In the genomic region with DNA sequence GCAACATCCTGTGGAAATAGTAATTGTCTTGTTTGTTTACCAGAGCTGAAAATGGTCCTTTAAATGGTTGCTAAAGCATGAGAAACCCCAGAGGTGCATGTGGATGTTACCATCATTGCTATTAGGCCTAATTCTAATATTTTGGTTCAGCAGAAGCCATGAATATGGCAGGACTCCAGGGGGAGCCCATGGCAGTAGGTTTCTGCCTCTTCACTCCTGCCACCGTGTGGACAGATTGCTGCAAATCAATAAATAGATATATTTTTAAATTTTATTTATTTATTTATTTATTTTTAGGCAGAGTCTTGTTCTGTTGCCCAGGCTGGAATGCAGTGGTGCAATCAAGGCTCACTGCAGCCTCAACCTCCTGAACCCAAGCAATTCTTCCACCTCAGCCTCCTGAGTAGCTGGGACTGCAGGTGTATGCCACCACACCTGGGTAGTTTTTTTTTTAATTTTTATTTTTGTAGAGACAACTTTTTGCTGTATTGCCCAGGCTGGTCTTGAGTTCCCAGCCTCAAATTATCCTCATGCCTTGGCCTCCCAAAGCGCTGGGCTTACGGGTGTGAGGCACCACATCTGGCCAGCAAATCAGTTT, we compare ENCODE assay signal across 8 cellular contexts. TPM values are rescaled to one million over a fixed set of nuclear protein-coding genes. Genes with fewer than 3 reads are reported as not detected.
DNase-seq lines count a peak whose midpoint lies in the region; ATAC-seq, FAIRE-seq and TF ChIP-seq lines count a peak whose summit lies in the region.

No MANE protein-coding gene starts in this region.

- TF ChIP-seq RAD21 in K562 (CRISPR knock-in tag; conservative IDR thresholded peaks at IDR 0.05 in 1 of 2, IDR thresholded peaks at IDR 0.05 in 1 of 2) = peak; percentile 63 to 67

- H4K20me1 ChIP-seq in K562 (replicated peaks; ENCODE audit: control insufficient read depth, insufficient read depth, low read length) = no peaks in the 10 kb centered on the region

- no peak overlapping the region for H3K4me2 ChIP-seq in K562 (ENCODE audit: insufficient read depth, low read length)

- no peak overlapping the region for H3K9ac ChIP-seq in K562 (ENCODE audit: insufficient read depth in 1 of 2, low read depth in 2 of 2, low read length in 2 of 2)

- H3K27me3 ChIP-seq in K562 (ENCODE audit: control insufficient read depth in 2 of 2, insufficient read depth in 2 of 2, low read length in 2 of 2) = peaks cover 2 to 5% of the 10 kb centered on the region in 2 experiments; a peak in 3 of 5 replicates

- no peaks in the 10 kb centered on the region for H3K9me1 ChIP-seq in K562 (ENCODE audit: control insufficient read depth, insufficient read depth, low read length)

- no peak overlapping the region for H2AFZ ChIP-seq in K562 (ENCODE audit: low read depth, low read length)

- no peaks in the 10 kb centered on the region for H3K9me3 ChIP-seq in K562 (replicated peaks; ENCODE audit: control insufficient read depth, insufficient read depth, low read depth, low read length)

- H3K4me3 ChIP-seq in K562 = no peak overlapping the region

- no peaks in the 10 kb centered on the region for H3K79me2 ChIP-seq in K562 (ENCODE audit: control insufficient read depth, insufficient read depth, low read length)

- no peak for TF ChIP-seq POLR2A in K562 (conservative IDR thresholded peaks at IDR 0.05)

- no peak for TF ChIP-seq EP300 in K562 (IDR thresholded peaks at IDR 0.05; ENCODE audit: low read length)

- peak; percentile 72 for ATAC-seq in GM18498 (IDR thresholded peaks at IDR 0.05; ENCODE audit: unreplicated experiment)
- ATAC-seq in K562 = peak; percentile 81

- in situ Hi-C loops in K562 (cut with MboI) = no loop called here

- intact Hi-C loops in K562 (cut with micrococcal nuclease) = loop anchor here (2.0 to 10.0 kb wide), 2 partner anchors 309 to 473 kb away; no protein-coding TSS in a partner anchor

- DNase-seq in AML-193 (lab: John Stamatoyannopoulos, UW) = peak; percentile 61 to 72
- DNase-seq in LHCN-M2 (ENCODE audit: low read depth) = peak; percentile 59
- DNase-seq in SHP77 (lab: John Stamatoyannopoulos, UW) = peak; percentile 21 to 28
- peak; percentile 41 to 72 (median 51) for DNase-seq in K562 (ENCODE audit: extremely low read depth in 1 of 4, low spot score in 3 of 4)
- DNase-seq in stimulated activated CD4-positive, alpha-beta T cell treated with anti-CD3 and anti-CD28 coated beads, TNF-alpha, amount 100 ng/mL, for 48 hours (ENCODE audit: low read depth in 3 of 3) = peak; percentile 3 to 11 (median 10)
- no peak for DNase-seq in cortex of kidney (lab: John Stamatoyannopoulos, UW)

- H3K4me1 ChIP-seq in K562 (replicated peaks in 1 of 2; ENCODE audit: control insufficient read depth in 2 of 2, insufficient read depth in 2 of 2, low read length in 2 of 2) = no peaks in the 10 kb centered on the region

- peak; percentile 63 to 99 (median 99) for TF ChIP-seq CTCF in K562 (IDR thresholded peaks at IDR 0.05 in 2 of 3, conservative IDR thresholded peaks at IDR 0.05 in 1 of 3; ENCODE audit: insufficient read depth in 2 of 3, low read depth in 1 of 3, low read length in 3 of 3)

- H3K36me3 ChIP-seq in K562 (ENCODE audit: control insufficient read depth, insufficient read depth, low read length) = no peaks in the 10 kb centered on the region

- 0% methylated on average over 3 of the region's 3 CpGs for WGBS in K562 (ENCODE audit: insufficient coverage, low coverage, missing lambda C conversion rate)

- CTCF ChIA-PET in K562 (lab: Yijun Ruan, JAX; ENCODE audit: low intra/inter-chr PET ratio) = interaction anchor here (0.6 to 2.0 kb wide), 8 partner anchors 81 to 975 kb away, joined by 3 to 26 read pairs (median 3); no protein-coding TSS in a partner anchor

- no TSS peak for BruUV-seq in K562 (replicated peaks; lab: Mats Ljungman, UMichigan)

- no peak overlapping the region for H3K27ac ChIP-seq in K562 (ENCODE audit: extremely low read depth, low read depth, low read length)

- FAIRE-seq in K562 (lab: Jason Lieb, UNC) (peak; percentile 71), islet of Langerhans (lab: Jason Lieb, UNC) (peak; percentile 72)

- POLR2A ChIA-PET in K562 (lab: Yijun Ruan, JAX) = no interaction called here

TF ChIP-seq in K562, 482 proteins besides CTCF, POLR2A, EP300 and RAD21:
- TF ChIP-seq SMC3 (conservative IDR thresholded peaks at IDR 0.05; ENCODE audit: insufficient read depth, low read depth, low read length) = peak; percentile 52; the same call in 1 of the 2 replicates
- 0 out of 2 replicates have a peak, but pooled peaks have one; percentile 21 for TF ChIP-seq ZNF384 (IDR thresholded peaks at IDR 0.05; ENCODE audit: low read depth, low read length)
- TF ChIP-seq, protein P1, sequence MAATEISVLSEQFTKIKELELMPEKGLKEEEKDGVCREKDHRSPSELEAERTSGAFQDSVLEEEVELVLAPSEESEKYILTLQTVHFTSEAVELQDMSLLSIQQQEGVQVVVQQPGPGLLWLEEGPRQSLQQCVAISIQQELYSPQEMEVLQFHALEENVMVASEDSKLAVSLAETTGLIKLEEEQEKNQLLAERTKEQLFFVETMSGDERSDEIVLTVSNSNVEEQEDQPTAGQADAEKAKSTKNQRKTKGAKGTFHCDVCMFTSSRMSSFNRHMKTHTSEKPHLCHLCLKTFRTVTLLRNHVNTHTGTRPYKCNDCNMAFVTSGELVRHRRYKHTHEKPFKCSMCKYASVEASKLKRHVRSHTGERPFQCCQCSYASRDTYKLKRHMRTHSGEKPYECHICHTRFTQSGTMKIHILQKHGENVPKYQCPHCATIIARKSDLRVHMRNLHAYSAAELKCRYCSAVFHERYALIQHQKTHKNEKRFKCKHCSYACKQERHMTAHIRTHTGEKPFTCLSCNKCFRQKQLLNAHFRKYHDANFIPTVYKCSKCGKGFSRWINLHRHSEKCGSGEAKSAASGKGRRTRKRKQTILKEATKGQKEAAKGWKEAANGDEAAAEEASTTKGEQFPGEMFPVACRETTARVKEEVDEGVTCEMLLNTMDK (IDR thresholded peaks at IDR 0.05; ENCODE audit: borderline replicate concordance, insufficient read depth, low read depth, low read length, poor library complexity, severe bottlenecking) = peak; percentile 24
- TF ChIP-seq, protein P2, sequence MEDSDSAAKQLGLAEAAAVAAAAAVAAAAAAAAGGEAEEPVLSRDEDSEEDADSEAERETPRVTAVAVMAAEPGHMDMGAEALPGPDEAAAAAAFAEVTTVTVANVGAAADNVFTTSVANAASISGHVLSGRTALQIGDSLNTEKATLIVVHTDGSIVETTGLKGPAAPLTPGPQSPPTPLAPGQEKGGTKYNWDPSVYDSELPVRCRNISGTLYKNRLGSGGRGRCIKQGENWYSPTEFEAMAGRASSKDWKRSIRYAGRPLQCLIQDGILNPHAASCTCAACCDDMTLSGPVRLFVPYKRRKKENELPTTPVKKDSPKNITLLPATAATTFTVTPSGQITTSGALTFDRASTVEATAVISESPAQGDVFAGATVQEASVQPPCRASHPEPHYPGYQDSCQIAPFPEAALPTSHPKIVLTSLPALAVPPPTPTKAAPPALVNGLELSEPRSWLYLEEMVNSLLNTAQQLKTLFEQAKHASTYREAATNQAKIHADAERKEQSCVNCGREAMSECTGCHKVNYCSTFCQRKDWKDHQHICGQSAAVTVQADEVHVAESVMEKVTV (CRISPR knock-in tag; IDR thresholded peaks at IDR 0.05) = peak; percentile 54
- TF ChIP-seq YY1 (IDR thresholded peaks at IDR 0.05; ENCODE audit: borderline replicate concordance in 1 of 3, control insufficient read depth in 1 of 3, extremely low read depth in 1 of 3, insufficient read depth in 3 of 3, insufficient read length in 1 of 3, insufficient replicate concordance in 2 of 3, low read depth in 1 of 3, low read length in 2 of 3) = peak in 1 of 3 experiments; percentile 31
- no peak for TF ChIP-seq ETV1 (tag; conservative IDR thresholded peaks at IDR 0.05; ENCODE audit: low read depth)
- no peak for TF ChIP-seq ZNF436 (CRISPR knock-in tag; IDR thresholded peaks at IDR 0.05)
- no peak for TF ChIP-seq BHLHE40 (IDR thresholded peaks at IDR 0.05; ENCODE audit: low read length)
- TF ChIP-seq, protein P3, sequence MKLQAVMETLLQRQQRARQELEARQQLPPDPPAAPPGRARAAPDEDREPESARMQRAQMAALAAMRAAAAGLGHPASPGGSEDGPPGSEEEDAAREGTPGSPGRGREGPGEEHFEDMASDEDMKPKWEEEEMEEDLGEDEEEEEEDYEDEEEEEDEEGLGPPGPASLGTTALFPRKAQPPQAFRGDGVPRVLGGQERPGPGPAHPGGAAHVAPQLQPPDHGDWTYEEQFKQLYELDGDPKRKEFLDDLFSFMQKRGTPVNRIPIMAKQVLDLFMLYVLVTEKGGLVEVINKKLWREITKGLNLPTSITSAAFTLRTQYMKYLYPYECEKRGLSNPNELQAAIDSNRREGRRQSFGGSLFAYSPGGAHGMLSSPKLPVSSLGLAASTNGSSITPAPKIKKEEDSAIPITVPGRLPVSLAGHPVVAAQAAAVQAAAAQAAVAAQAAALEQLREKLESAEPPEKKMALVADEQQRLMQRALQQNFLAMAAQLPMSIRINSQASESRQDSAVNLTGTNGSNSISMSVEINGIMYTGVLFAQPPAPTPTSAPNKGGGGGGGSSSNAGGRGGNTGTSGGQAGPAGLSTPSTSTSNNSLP (IDR thresholded peaks at IDR 0.05; ENCODE audit: borderline replicate concordance, low read depth, low read length) = peak; percentile 95

RNA-seq across cellular contexts. Expression of a gene that starts 54.9 kb away (rescaled TPM):
- total RNA-seq in LHCN-M2 (2014; rRNA removed) (not detected in 2 replicates), K562 (2014; rRNA removed) (not detected in 2 replicates), K562 (2014; rRNA removed; fragmentation: Illumina TruSeq; extraction: Trizol) (not detected in 2 replicates), K562 (2015; rRNA removed; fragmentation: Illumina TruSeq; extraction: Trizol) (not detected in 2 replicates), K562 (2021) (not detected in 2 replicates)
- polyA plus RNA-seq in LHCN-M2 (2012) = not detected
- not detected in 2 replicates for total RNA-seq in K562 (2011; cell fraction: chromatin; rRNA removed; ENCODE audit: low replicate concordance)
- not detected in 2 replicates for total RNA-seq in K562 (2011; cell fraction: nucleolus; rRNA removed)
- total RNA-seq in K562 (2011; cell fraction: nucleoplasm; rRNA removed) = not detected in 2 replicates
- polyA plus RNA-seq in K562 (2011; rRNA removed) (not detected in 2 replicates), K562 (2014; fragmentation: Illumina TruSeq; extraction: Trizol) (not detected in 2 replicates), K562 (2014; fragmentation: Nextera tagmentation; extraction: Ambion mirVana) (not detected), K562 (2014; rRNA removed) (not detected in 2 replicates)
- polyA plus RNA-seq in K562 (2011; cell fraction: cytosol; rRNA removed) = not detected in 2 replicates
- polyA plus RNA-seq in K562 (2011; cell fraction: nucleus; rRNA removed) = not detected in 2 replicates
- not detected in 2 replicates for polyA plus RNA-seq in K562 (2012)
- not detected in 2 replicates for polyA minus RNA-seq in K562 (2011; rRNA and poly(A)+ RNA removed)
- polyA minus RNA-seq in K562 (2011; cell fraction: cytosol; rRNA and poly(A)+ RNA removed) = not detected in 2 replicates
- polyA minus RNA-seq in K562 (2011; cell fraction: nucleus; rRNA and poly(A)+ RNA removed) = not detected in 2 replicates
